In genomic region chr4:56496241-56496640, GRCh38 we compare ENCODE assay signal across 33 cellular contexts. TPM values are rescaled to one million over a fixed set of nuclear protein-coding genes. Genes with fewer than 3 reads are reported as not detected.
"Had no signal": no experiment of that assay in that cellular context is flagged by ENCODE, and none has a peak within 500 bp of the region (broad histone marks: within the 10 kb centered on the region; RNA-seq: fewer than 3 reads in every experiment).

No MANE protein-coding gene starts in this region.

- H3K27ac Mint-ChIP-seq: activated CD4-positive, alpha-beta memory T cell treated with anti-CD3 and anti-CD28 coated beads for 36 hours; activated naive CD4-positive, alpha-beta T cell treated with anti-CD3 and anti-CD28 coated beads, Interleukin-2, amount 50 U/mL, for 24 hours; activated naive CD8-positive, alpha-beta T cell treated with anti-CD3 and anti-CD28 coated beads, Interleukin-2, amount 10 ng/mL, durations not matched to agents 7 days and 5 days; activated T-cell treated with anti-CD3 and anti-CD28 coated beads, Interleukin-2, amount 50 U/mL, for 72 hours; activated T-helper 17 cell treated with anti-CD3 and anti-CD28 coated beads, Interleukin-2, amount 50 U/mL, for 72 hours; T-helper 1 cell treated with Interleukin-12 subunit alpha and Interleukin-12 subunit beta and Interleukin-4 antibody, amounts not matched to agents 30 μg/mL and 1 μg/mL, for 36 hours; T-helper 2 cell treated with Interferon-gamma antibody and Interleukin-4, amounts not matched to agents 5 μg/mL and 100 μg/mL, for 36 hours; WTC11 had no signal

- H3K4me1 Mint-ChIP-seq: activated naive CD4-positive, alpha-beta T cell treated with anti-CD3 and anti-CD28 coated beads, Interleukin-2, amount 50 U/mL, for 24 hours; activated naive CD8-positive, alpha-beta T cell treated with anti-CD3 and anti-CD28 coated beads, Interleukin-2, amount 10 ng/mL, durations not matched to agents 7 days and 5 days; activated T-helper 17 cell treated with anti-CD3 and anti-CD28 coated beads, Interleukin-2, amount 50 U/mL, for 72 hours; WTC11 had no signal

- H3K27ac ChIP-seq: body of pancreas, breast epithelium, PC-9, RWPE1 had no signal

- H3K27me3 Mint-ChIP-seq: activated CD4-positive, alpha-beta memory T cell treated with anti-CD3 and anti-CD28 coated beads for 36 hours; activated naive CD4-positive, alpha-beta T cell treated with anti-CD3 and anti-CD28 coated beads, Interleukin-2, amount 50 U/mL, for 24 hours; activated naive CD8-positive, alpha-beta T cell treated with anti-CD3 and anti-CD28 coated beads, Interleukin-2, amount 10 ng/mL, durations not matched to agents 7 days and 5 days; activated T-helper 17 cell treated with anti-CD3 and anti-CD28 coated beads, Interleukin-2, amount 50 U/mL, for 72 hours had no signal

- ATAC-seq: activated T-cell treated with anti-CD3 and anti-CD28 coated beads, Interleukin-2, amount 50 U/mL, for 72 hours; activated T-helper 17 cell treated with anti-CD3 and anti-CD28 coated beads, Interleukin-2, amount 50 U/mL, for 72 hours; body of pancreas; K562; Right ventricle myocardium inferior; WTC11 had no signal

- H3K4me3 Mint-ChIP-seq: activated CD4-positive, alpha-beta memory T cell treated with anti-CD3 and anti-CD28 coated beads for 36 hours; activated naive CD4-positive, alpha-beta T cell treated with anti-CD3 and anti-CD28 coated beads, Interleukin-2, amount 50 U/mL, for 24 hours; activated naive CD8-positive, alpha-beta T cell treated with anti-CD3 and anti-CD28 coated beads, Interleukin-2, amount 10 ng/mL, durations not matched to agents 7 days and 5 days; activated T-cell treated with anti-CD3 and anti-CD28 coated beads, Interleukin-2, amount 50 U/mL, for 72 hours; activated T-helper 17 cell treated with anti-CD3 and anti-CD28 coated beads, Interleukin-2, amount 50 U/mL, for 72 hours; T-helper 1 cell treated with Interleukin-12 subunit alpha and Interleukin-12 subunit beta and Interleukin-4 antibody, amounts not matched to agents 30 μg/mL and 1 μg/mL, for 36 hours; T-helper 2 cell treated with Interferon-gamma antibody and Interleukin-4, amounts not matched to agents 5 μg/mL and 100 μg/mL, for 36 hours; WTC11 had no signal

- DNase-seq: activated CD4-positive, alpha-beta memory T cell treated with anti-CD3 and anti-CD28 coated beads for 36 hours; activated CD4-positive, alpha-beta T cell treated with anti-CD3 and anti-CD28 coated beads for 4 hours; activated CD4-positive, alpha-beta T cell treated with anti-CD3 and anti-CD28 coated beads, Interleukin-2, amount 50 U/mL, for 1 hour; activated CD4-positive, CD25-positive, alpha-beta regulatory T cell treated with anti-CD3 and anti-CD28 coated beads, Interleukin-2, amount 50 U/mL, for 72 hours; activated effector memory CD4-positive, alpha-beta T cell treated with anti-CD3 and anti-CD28 coated beads, Interleukin-2, amount 50 U/mL, for 16 hours; activated naive CD4-positive, alpha-beta T cell treated with Interleukin-2 at 50 U/mL for 16 hours; activated naive CD8-positive, alpha-beta T cell treated with anti-CD3 and anti-CD28 coated beads, Interleukin-2, amount 10 ng/mL, durations not matched to agents 7 days and 5 days; activated T-cell treated with anti-CD3 and anti-CD28 coated beads, Interleukin-2, amount 50 U/mL, for 1 hour; activated T-cell treated with anti-CD3 and anti-CD28 coated beads, Interleukin-2, amount 50 U/mL, for 72 hours; body of pancreas; NCI-H1105; NCI-H1417 treated with DMSO at 0.1 percent for 48 hours; NCI-H187 treated with DMSO at 0.1 percent for 48 hours; NCI-H2081; NCI-H2171 treated with DMSO at 0.1 percent for 48 hours; NCI-H2227 treated with DMSO at 0.1 percent for 48 hours; NCI-H446; NCI-H510A treated with DMSO at 0.1 percent for 48 hours; NCI-H526 treated with DMSO at 0.1 percent for 48 hours; NCI-H82; NK-92 treated with Interleukin-12 subunit alpha and Interleukin-12 subunit beta, amount 100 ng/mL, for 24 hours; PC-9; SK-N-SH had no signal

- H3K9me3 Mint-ChIP-seq: activated CD4-positive, alpha-beta memory T cell treated with anti-CD3 and anti-CD28 coated beads for 36 hours; activated naive CD4-positive, alpha-beta T cell treated with anti-CD3 and anti-CD28 coated beads, Interleukin-2, amount 50 U/mL, for 24 hours; activated naive CD8-positive, alpha-beta T cell treated with anti-CD3 and anti-CD28 coated beads, Interleukin-2, amount 10 ng/mL, durations not matched to agents 7 days and 5 days; activated T-cell treated with anti-CD3 and anti-CD28 coated beads, Interleukin-2, amount 50 U/mL, for 72 hours; activated T-helper 17 cell treated with anti-CD3 and anti-CD28 coated beads, Interleukin-2, amount 50 U/mL, for 72 hours; T-helper 1 cell treated with Interleukin-12 subunit alpha and Interleukin-12 subunit beta and Interleukin-4 antibody, amounts not matched to agents 30 μg/mL and 1 μg/mL, for 36 hours; T-helper 2 cell treated with Interferon-gamma antibody and Interleukin-4, amounts not matched to agents 5 μg/mL and 100 μg/mL, for 36 hours; WTC11 had no signal

RNA-seq across cellular contexts. Expression of gene ARL9, which starts 9.3 kb away (rescaled TPM):
- total RNA-seq: activated CD4-positive, alpha-beta memory T cell treated with anti-CD3 and anti-CD28 coated beads for 36 hours; body of pancreas; breast epithelium; cardiac septum; PC-9; Right ventricle myocardium inferior had no signal
